8 cellular contexts compared by ENCODE assay signal in genomic region chr6:41733349-41733706, GRCh38. TPM values are rescaled to one million over a fixed set of nuclear protein-coding genes. Genes with fewer than 3 reads are reported as not detected.
DNase-seq lines count a peak whose midpoint lies in the region; ATAC-seq and TF ChIP-seq lines count a peak whose summit lies in the region.

No MANE protein-coding gene starts in this region.

- no peaks in the 10 kb centered on the region for H3K9me3 Mint-ChIP-seq in activated CD4-positive, alpha-beta T cell treated with anti-CD3 and anti-CD28 coated beads, Interleukin-2, amount 10 ng/mL, durations not matched to agents 7 days and 5 days

- peak overlapping the region; percentile 41 for H3K27ac Mint-ChIP-seq in activated CD4-positive, alpha-beta T cell treated with anti-CD3 and anti-CD28 coated beads, Interleukin-2, amount 10 ng/mL, durations not matched to agents 7 days and 5 days

- no peak for TF ChIP-seq POLR2A in adrenal gland (IDR thresholded peaks at IDR 0.05)

- intact Hi-C loops in adrenal gland (cut with DNase I), result no loop called here
- intact Hi-C loops in left lung (cut with DNase I), result no loop called here

- no peak for TF ChIP-seq CTCF in adrenal gland (IDR thresholded peaks at IDR 0.05)
- no peak for TF ChIP-seq CTCF in left lung (IDR thresholded peaks at IDR 0.05)

- no peaks in the 10 kb centered on the region for H3K36me3 Mint-ChIP-seq in activated CD4-positive, alpha-beta T cell treated with anti-CD3 and anti-CD28 coated beads, Interleukin-2, amount 10 ng/mL, durations not matched to agents 7 days and 5 days (ENCODE audit: low read depth)

- H3K4me3 ChIP-seq in adrenal gland (peak overlapping the region in 1 of 4 donors; percentile 75), left lung (peak overlapping the region; percentile 78 to 89), thymus (ENCODE audit: low read length) (no peak overlapping the region)

- H3K36me3 ChIP-seq in adrenal gland (replicated peaks in 1 of 2) (no peaks in the 10 kb centered on the region), left lung (peaks cover 0 to 5% of the 10 kb centered on the region in 2 donors), thymus (ENCODE audit: control insufficient read depth, insufficient read depth) (no peaks in the 10 kb centered on the region)

- CTCF ChIA-PET in activated CD4-positive, alpha-beta T cell treated with anti-CD3 and anti-CD28 coated beads, Interleukin-2, amount 10 ng/mL, durations not matched to agents 7 days and 5 days (lab: Charles Lee), result interaction anchor here (0.6 to 2.3 kb wide), 12 partner anchors 9 to 1025 kb away, joined by 3 to 13 read pairs (median 4); partner anchors contain the start of genes PGC and TOMM6

- H3K27me3 ChIP-seq in adrenal gland (no peaks in the 10 kb centered on the region), left lung (no peaks in the 10 kb centered on the region), thymus (ENCODE audit: control insufficient read depth, insufficient read depth) (no peaks in the 10 kb centered on the region)

- 45 to 70% (median 67%) methylated on average over 2 to 11 of the region's 11 CpGs for WGBS in adrenal gland, 4 donors
- 82% methylated on average over 11 of the region's 11 CpGs for WGBS in thymus

- H3K9me3 ChIP-seq in adrenal gland (replicated peaks in 1 of 3), result no peaks in the 10 kb centered on the region
- no peaks in the 10 kb centered on the region for H3K9me3 ChIP-seq in left lung
- no peaks in the 10 kb centered on the region for H3K9me3 ChIP-seq in thymus (ENCODE audit: control insufficient read depth)

- H3K4me1 ChIP-seq in adrenal gland (replicated peaks in 1 of 2) (peaks cover 10 to 39% of the 10 kb centered on the region in 2 donors), left lung (peaks cover 12 to 62% of the 10 kb centered on the region in 2 donors), thymus (ENCODE audit: control insufficient read depth, insufficient read depth, low read length) (peaks cover 7% of the 10 kb centered on the region)

- ATAC-seq in left lung, result no peak
- ATAC-seq in HG03135 (IDR thresholded peaks at IDR 0.05; ENCODE audit: unreplicated experiment), result no peak
- ATAC-seq in GM18873 (IDR thresholded peaks at IDR 0.05; ENCODE audit: low FRiP score, unreplicated experiment), result no peak

- peak overlapping the region in 4 of 5 donors; percentile 85 to 94 (median 91) for H3K27ac ChIP-seq in adrenal gland
- peak overlapping the region; percentile 97 to 98 for H3K27ac ChIP-seq in left lung
- H3K27ac ChIP-seq in thymus (ENCODE audit: low read depth), result peak overlapping the region; percentile 43

- H3K27me3 Mint-ChIP-seq in activated CD4-positive, alpha-beta T cell treated with anti-CD3 and anti-CD28 coated beads, Interleukin-2, amount 10 ng/mL, durations not matched to agents 7 days and 5 days, result no peaks in the 10 kb centered on the region

- H3K4me1 Mint-ChIP-seq in activated CD4-positive, alpha-beta T cell treated with anti-CD3 and anti-CD28 coated beads, Interleukin-2, amount 10 ng/mL, durations not matched to agents 7 days and 5 days, result peaks cover 37% of the 10 kb centered on the region

- POLR2A ChIA-PET in activated CD4-positive, alpha-beta T cell treated with anti-CD3 and anti-CD28 coated beads, Interleukin-2, amount 10 ng/mL, durations not matched to agents 7 days and 5 days (lab: Charles Lee), result no interaction called here

- H3K4me3 Mint-ChIP-seq in activated CD4-positive, alpha-beta T cell treated with anti-CD3 and anti-CD28 coated beads, Interleukin-2, amount 10 ng/mL, durations not matched to agents 7 days and 5 days, result peak overlapping the region; percentile 79

- DNase-seq in activated CD4-positive, alpha-beta T cell treated with anti-CD3 and anti-CD28 coated beads, Interleukin-2, amount 10 ng/mL, durations not matched to agents 7 days and 5 days, result no peak
- no peak for DNase-seq in activated CD4-positive, alpha-beta T cell treated with anti-CD3 and anti-CD28 coated beads, Interleukin-2, amount 50 U/mL, for 48 hours
- DNase-seq in adrenal gland (no peak), left lung (peak in 1 of 2 donors; percentile 28), NCI-H446 treated with DMSO at 0.1 percent for 48 hours (lab: John Stamatoyannopoulos, UW) (no peak)

RNA-seq across cellular contexts. Expression of gene TFEB, which starts 2.1 kb away (rescaled TPM):
- 10 to 100 TPM in 1 of 2 experiments, 1 to 10 TPM in 1; 9.7 to 12.5 TPM for total RNA-seq in activated CD4-positive, alpha-beta T cell treated with anti-CD3 and anti-CD28 coated beads, Interleukin-2, amount 10 ng/mL, durations not matched to agents 7 days and 5 days
- total RNA-seq in adrenal gland (10 to 100 TPM; 13.3 to 27.1 (median 20.2) TPM), left lung (10 to 100 TPM; 22.0 to 37.0 TPM)
- polyA plus RNA-seq in adrenal gland (10 to 100 TPM in 2 of 3 donors, 1 to 10 TPM in 1; 2.1 to 47.2 (median 18.4) TPM), thymus (22.8 TPM)

RNA-seq across cellular contexts. Expression of gene PGC, which starts 13.9 kb away (rescaled TPM):
- total RNA-seq in activated CD4-positive, alpha-beta T cell treated with anti-CD3 and anti-CD28 coated beads, Interleukin-2, amount 10 ng/mL, durations not matched to agents 7 days and 5 days, result not detected
- total RNA-seq in adrenal gland, result 1 to 10 TPM in 1 of 8 donors, under 1 TPM in 1, not detected in 6; 0.57 to 1.2 TPM
- 1 to 10 TPM in 2 of 3 donors, not detected in 1; 1.1 to 1.6 TPM for polyA plus RNA-seq in adrenal gland
- total RNA-seq in left lung, result 100 to 1,000 TPM; 175 to 266 TPM
- 0.73 TPM for polyA plus RNA-seq in thymus

RNA-seq across cellular contexts. Expression of gene FRS3, which starts 46.4 kb away (rescaled TPM):
- total RNA-seq in activated CD4-positive, alpha-beta T cell treated with anti-CD3 and anti-CD28 coated beads, Interleukin-2, amount 10 ng/mL, durations not matched to agents 7 days and 5 days, result 1 to 10 TPM; 4.6 TPM
- total RNA-seq in adrenal gland, result 10 to 100 TPM in 1 of 8 donors, 1 to 10 TPM in 6, under 1 TPM in 1; 0.30 to 12.1 (median 5.4) TPM
- 10 to 100 TPM in 2 of 3 donors, 1 to 10 TPM in 1; 2.1 to 21.2 (median 14.0) TPM for polyA plus RNA-seq in adrenal gland
- total RNA-seq in left lung, result 1 to 10 TPM; 5.3 to 5.7 TPM
- polyA plus RNA-seq in thymus, result 5.0 TPM

RNA-seq across cellular contexts. Expression of gene PRICKLE4, which starts 47.3 kb away (rescaled TPM):
- total RNA-seq in activated CD4-positive, alpha-beta T cell treated with anti-CD3 and anti-CD28 coated beads, Interleukin-2, amount 10 ng/mL, durations not matched to agents 7 days and 5 days, result not detected
- total RNA-seq in adrenal gland (1 to 10 TPM in 6 of 8 donors, under 1 TPM in 1, not detected in 1; 0.28 to 7.1 (median 3.9) TPM), left lung (10 to 100 TPM in 1 of 2 donors, 1 to 10 TPM in 1; 7.9 to 13.1 TPM)
- polyA plus RNA-seq in adrenal gland (1 to 10 TPM in 2 of 3 donors, not detected in 1; 3.6 to 5.3 TPM), thymus (1.4 TPM)

RNA-seq across cellular contexts. Expression of gene TOMM6, which starts 54.2 kb away (rescaled TPM):
- total RNA-seq in activated CD4-positive, alpha-beta T cell treated with anti-CD3 and anti-CD28 coated beads, Interleukin-2, amount 10 ng/mL, durations not matched to agents 7 days and 5 days, result 100 to 1,000 TPM; 167 to 202 TPM
- 100 to 1,000 TPM; 146 to 281 (median 212) TPM for total RNA-seq in adrenal gland
- 100 to 1,000 TPM; 272 to 507 (median 343) TPM for polyA plus RNA-seq in adrenal gland
- 100 to 1,000 TPM; 169 to 176 TPM for total RNA-seq in left lung
- 347 TPM for polyA plus RNA-seq in thymus

Comparison
In these comparisons a context has a peak if more than half of its experiments do, and no peak if none do; other contexts are left out.
1. H3K27ac ChIP-seq: peak in every context shown above with its lines; median percentile 98 in left lung; 91 in adrenal gland; 43 in thymus.
2. RNA of gene PGC, which starts 13.9 kb away (total RNA-seq): 175 to 266 TPM in left lung; not detected in activated CD4-positive, alpha-beta T cell treated with anti-CD3 and anti-CD28 coated beads, Interleukin-2, amount 10 ng/mL, durations not matched to agents 7 days and 5 days and 0.57 to 1.2 TPM in adrenal gland; every median in the first group is over 10 times any median in the second.